ENCODE assay signal across 2 cellular contexts in genomic region chr15:85006201-85006600, GRCh38.
TF ChIP-seq lines count a peak whose summit lies in the region.

No MANE protein-coding gene starts in this region.

TF ChIP-seq in A549, 52 proteins besides CTCF, POLR2A, EP300 and RAD21 (continued from another document):
- TF ChIP-seq ELK1 (IDR thresholded peaks at IDR 0.05; ENCODE audit: low read depth, low read length) (no peak), NPAS2 (CRISPR knock-in tag; IDR thresholded peaks at IDR 0.05; ENCODE audit: borderline replicate concordance) (no peak), MYC (IDR thresholded peaks at IDR 0.05; ENCODE audit: borderline replicate concordance, low read length) (no peak), EHMT2 (IDR thresholded peaks at IDR 0.05; ENCODE audit: low read depth) (no peak), CBX8 (IDR thresholded peaks at IDR 0.05) (no peak), CEBPB (IDR thresholded peaks at IDR 0.05) (no peak), SMC3 (IDR thresholded peaks at IDR 0.05) (no peak), REST (IDR thresholded peaks at IDR 0.05) (no peak), MAX (IDR thresholded peaks at IDR 0.05) (no peak), SREBF2 (IDR thresholded peaks at IDR 0.05) (no peak), FOSL2 (IDR thresholded peaks at IDR 0.05) (no peak), FOSL2 (CRISPR knock-in tag; IDR thresholded peaks at IDR 0.05) (no peak), RFX5 (IDR thresholded peaks at IDR 0.05) (no peak), JUNB (IDR thresholded peaks at IDR 0.05) (no peak), TFCP2L1 (CRISPR knock-in tag; IDR thresholded peaks at IDR 0.05) (no peak), USF2 (IDR thresholded peaks at IDR 0.05) (no peak), FOXS1 (CRISPR knock-in tag; IDR thresholded peaks at IDR 0.05) (no peak), RARB (CRISPR knock-in tag; IDR thresholded peaks at IDR 0.05) (no peak), EHF (CRISPR knock-in tag; IDR thresholded peaks at IDR 0.05) (no peak)

TF ChIP-seq in liver, 16 proteins besides CTCF, POLR2A, EP300 and RAD21 (continued from another document):
- peak; percentile 34 for TF ChIP-seq REST (IDR thresholded peaks at IDR 0.05)
- TF ChIP-seq JUND (IDR thresholded peaks at IDR 0.05): peak in 1 of 2 donors; percentile 24
- TF ChIP-seq FOXA2 (IDR thresholded peaks at IDR 0.05): peak; percentile 27
- TF ChIP-seq GABPA (IDR thresholded peaks at IDR 0.05 in 1 of 2, conservative IDR thresholded peaks at IDR 0.05 in 1 of 2): no peak
- TF ChIP-seq HNF4G (IDR thresholded peaks at IDR 0.05): peak; percentile 76
- TF ChIP-seq FOXA1 (IDR thresholded peaks at IDR 0.05): no peak
- TF ChIP-seq ZBTB33 (IDR thresholded peaks at IDR 0.05): no peak
- peak; percentile 54 for TF ChIP-seq YY1 (IDR thresholded peaks at IDR 0.05)
- TF ChIP-seq MAX (IDR thresholded peaks at IDR 0.05): peak; percentile 23
- peak; percentile 75 for TF ChIP-seq SP1 (IDR thresholded peaks at IDR 0.05)
- TF ChIP-seq TAF1 (conservative IDR thresholded peaks at IDR 0.05): no peak
- no peak for TF ChIP-seq ATF3 (IDR thresholded peaks at IDR 0.05)
- TF ChIP-seq HNF4A (conservative IDR thresholded peaks at IDR 0.05): peak; percentile 92 to 95
- TF ChIP-seq NR2F2 (IDR thresholded peaks at IDR 0.05): no peak
- TF ChIP-seq RXRA (IDR thresholded peaks at IDR 0.05): peak; percentile 83 to 89
TF ChIP-seq in liver: peak in this region for 9.
